13 cellular contexts compared by ENCODE assay signal in the genomic region with DNA sequence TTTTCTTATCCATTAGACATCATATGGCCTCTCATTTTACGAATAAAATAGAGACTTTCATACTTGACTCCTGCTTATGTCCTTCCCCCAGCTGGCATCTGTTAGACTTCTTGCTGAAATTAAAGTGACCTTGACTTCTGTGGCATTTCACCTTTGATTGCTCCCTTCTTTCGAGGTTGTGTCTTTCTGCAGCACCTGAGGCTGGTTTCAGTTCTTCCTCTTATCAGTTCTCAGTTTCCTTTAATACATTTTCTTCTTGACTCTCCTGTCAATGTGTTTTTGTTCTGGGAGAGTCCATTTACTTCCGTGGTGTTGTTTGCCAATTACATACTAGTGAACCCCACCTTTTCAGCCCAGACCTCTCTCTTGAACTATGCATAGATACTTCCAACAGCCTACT.
DNase-seq lines count a peak whose midpoint lies in the region; ATAC-seq and TF ChIP-seq lines count a peak whose summit lies in the region.
"Had no signal": no experiment of that assay in that cellular context is flagged by ENCODE, and none has a peak within 500 bp of the region (broad histone marks: within the 10 kb centered on the region; RNA-seq: fewer than 3 reads in every experiment).

No MANE protein-coding gene starts in this region.

- H3K27ac Mint-ChIP-seq in progenitor cell of endocrine pancreas = peak overlapping the region; percentile 70
- H3K27ac Mint-ChIP-seq: neural progenitor cell had no signal

- ATAC-seq in GM18861 (IDR thresholded peaks at IDR 0.05; ENCODE audit: unreplicated experiment) = peak; percentile 67
- peak; percentile 85 for ATAC-seq in GM21526 (IDR thresholded peaks at IDR 0.05; ENCODE audit: low FRiP score, unreplicated experiment)
- peak; percentile 62 for ATAC-seq in HG03354 (IDR thresholded peaks at IDR 0.05; ENCODE audit: poor library complexity, severe bottlenecking, unreplicated experiment)
- ATAC-seq in GM19328 (IDR thresholded peaks at IDR 0.05; ENCODE audit: unreplicated experiment) = no peak

- no peak overlapping the region for H3K4me3 Mint-ChIP-seq in progenitor cell of endocrine pancreas (ENCODE audit: low read depth)
- H3K4me3 Mint-ChIP-seq: neural progenitor cell had no signal

- no peaks in the 10 kb centered on the region for H3K27me3 Mint-ChIP-seq in progenitor cell of endocrine pancreas

- H3K36me3 Mint-ChIP-seq in progenitor cell of endocrine pancreas (ENCODE audit: insufficient read depth) = peaks cover 42% of the 10 kb centered on the region

- TF ChIP-seq CTCF in progenitor cell of endocrine pancreas (IDR thresholded peaks at IDR 0.05; ENCODE audit: unreplicated experiment) = no peak

- peaks cover 9% of the 10 kb centered on the region for H3K9me3 Mint-ChIP-seq in progenitor cell of endocrine pancreas (ENCODE audit: low read depth)

- DNase-seq in progenitor cell of endocrine pancreas (ENCODE audit: low spot score, unreplicated experiment) = no peak
- DNase-seq in nucleus accumbens (lab: John Stamatoyannopoulos, UW) = no peak
- no peak for DNase-seq in NCI-H2081 (lab: John Stamatoyannopoulos, UW)
- DNase-seq: activated CD4-positive, alpha-beta T cell treated with anti-CD3 and anti-CD28 coated beads, Interleukin-2, amount 50 U/mL, for 4 hours; activated effector memory CD4-positive, alpha-beta T cell treated with anti-CD3 and anti-CD28 coated beads, Interleukin-2, amount 50 U/mL, for 16 hours; EL; IMR-90; sigmoid colon had no signal

- H3K4me1 Mint-ChIP-seq in progenitor cell of endocrine pancreas (ENCODE audit: low read depth) = peaks cover 23% of the 10 kb centered on the region
- H3K4me1 Mint-ChIP-seq: neural progenitor cell had no signal
